ENCODE assay signal across 1 cellular context in the genomic region with DNA sequence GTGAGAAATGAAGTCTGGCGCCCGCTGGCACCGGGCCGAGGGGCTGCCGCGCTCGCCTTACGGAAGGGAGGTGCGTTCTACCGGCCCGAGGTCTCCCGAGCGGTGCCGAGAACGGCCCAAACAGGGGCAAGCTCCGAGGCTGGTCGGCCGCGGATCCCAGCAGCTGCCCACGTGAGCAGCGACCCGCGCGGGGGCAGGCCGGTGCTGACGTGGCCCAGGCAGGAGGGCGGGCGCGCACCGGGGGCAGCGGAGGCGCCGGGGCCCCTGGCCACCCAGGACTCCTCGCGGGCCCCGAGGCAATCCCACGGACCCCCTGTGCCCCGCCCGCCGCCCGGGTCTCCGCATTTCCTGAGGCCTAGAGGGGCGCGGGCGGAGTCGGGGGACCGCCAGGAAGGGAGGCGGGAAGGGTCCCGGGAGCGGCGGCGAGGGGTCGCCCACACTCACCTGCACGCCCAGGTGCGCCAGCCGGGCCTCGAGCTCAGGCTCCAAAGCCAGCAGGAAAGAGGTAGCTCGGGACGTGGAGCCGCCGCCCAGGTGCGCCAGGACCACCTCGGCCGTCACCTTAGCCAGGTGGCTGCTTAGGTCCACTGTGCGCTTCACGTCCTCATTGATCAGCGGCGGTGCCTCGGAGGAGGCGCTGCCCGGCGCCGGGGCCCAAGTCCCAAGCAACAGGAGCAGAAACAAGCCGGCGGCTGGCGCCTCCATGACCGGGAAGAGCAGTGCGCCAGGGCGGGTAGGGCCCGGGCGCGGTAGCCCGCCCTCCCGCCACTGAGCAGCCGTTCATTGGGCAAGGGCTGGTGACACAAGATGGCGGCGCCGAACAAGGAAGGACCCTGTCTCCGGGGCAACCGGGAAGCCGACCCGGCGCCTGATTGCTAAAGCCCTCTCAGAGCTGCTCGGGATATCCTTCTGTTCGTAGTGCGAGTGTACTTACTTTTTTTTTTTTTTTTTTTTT.
TF ChIP-seq lines count a peak whose summit lies in the region.

A gene (minus strand): TSS at position 723 of the 955 bp plus-strand sequence. CDS start 18 bp downstream, at position 705.

TF ChIP-seq in liver, 16 proteins besides CTCF, POLR2A, EP300 and RAD21 (continued from another document):
- TF ChIP-seq, protein P1, sequence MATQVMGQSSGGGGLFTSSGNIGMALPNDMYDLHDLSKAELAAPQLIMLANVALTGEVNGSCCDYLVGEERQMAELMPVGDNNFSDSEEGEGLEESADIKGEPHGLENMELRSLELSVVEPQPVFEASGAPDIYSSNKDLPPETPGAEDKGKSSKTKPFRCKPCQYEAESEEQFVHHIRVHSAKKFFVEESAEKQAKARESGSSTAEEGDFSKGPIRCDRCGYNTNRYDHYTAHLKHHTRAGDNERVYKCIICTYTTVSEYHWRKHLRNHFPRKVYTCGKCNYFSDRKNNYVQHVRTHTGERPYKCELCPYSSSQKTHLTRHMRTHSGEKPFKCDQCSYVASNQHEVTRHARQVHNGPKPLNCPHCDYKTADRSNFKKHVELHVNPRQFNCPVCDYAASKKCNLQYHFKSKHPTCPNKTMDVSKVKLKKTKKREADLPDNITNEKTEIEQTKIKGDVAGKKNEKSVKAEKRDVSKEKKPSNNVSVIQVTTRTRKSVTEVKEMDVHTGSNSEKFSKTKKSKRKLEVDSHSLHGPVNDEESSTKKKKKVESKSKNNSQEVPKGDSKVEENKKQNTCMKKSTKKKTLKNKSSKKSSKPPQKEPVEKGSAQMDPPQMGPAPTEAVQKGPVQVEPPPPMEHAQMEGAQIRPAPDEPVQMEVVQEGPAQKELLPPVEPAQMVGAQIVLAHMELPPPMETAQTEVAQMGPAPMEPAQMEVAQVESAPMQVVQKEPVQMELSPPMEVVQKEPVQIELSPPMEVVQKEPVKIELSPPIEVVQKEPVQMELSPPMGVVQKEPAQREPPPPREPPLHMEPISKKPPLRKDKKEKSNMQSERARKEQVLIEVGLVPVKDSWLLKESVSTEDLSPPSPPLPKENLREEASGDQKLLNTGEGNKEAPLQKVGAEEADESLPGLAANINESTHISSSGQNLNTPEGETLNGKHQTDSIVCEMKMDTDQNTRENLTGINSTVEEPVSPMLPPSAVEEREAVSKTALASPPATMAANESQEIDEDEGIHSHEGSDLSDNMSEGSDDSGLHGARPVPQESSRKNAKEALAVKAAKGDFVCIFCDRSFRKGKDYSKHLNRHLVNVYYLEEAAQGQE (IDR thresholded peaks at IDR 0.05): peak; percentile 62
- TF ChIP-seq HNF4A (conservative IDR thresholded peaks at IDR 0.05) (peak; percentile 15 to 26), SP1 (IDR thresholded peaks at IDR 0.05) (peak; percentile 54)
